In the genomic region with DNA sequence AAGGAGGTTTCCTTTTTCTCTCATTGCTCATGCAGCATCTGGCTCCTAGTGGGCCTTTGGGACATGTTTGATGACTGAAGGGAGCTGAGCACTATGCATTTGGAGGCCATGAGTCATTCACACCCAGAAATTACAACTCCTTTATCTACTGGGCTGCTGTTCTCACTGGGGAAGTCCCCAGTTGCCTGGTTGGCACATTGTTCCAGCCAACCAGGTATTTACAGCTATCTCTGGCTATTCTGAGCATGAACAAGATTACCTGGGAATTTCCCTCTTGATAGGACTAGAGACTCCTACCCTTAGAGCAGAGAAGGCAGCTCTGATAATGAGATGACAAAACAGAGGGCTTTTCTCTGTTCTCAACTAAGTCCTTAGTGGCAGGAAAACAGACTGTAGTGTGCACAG, we compare ENCODE assay signal across 8 cellular contexts.
DNase-seq lines count a peak whose midpoint lies in the region; ATAC-seq and TF ChIP-seq lines count a peak whose summit lies in the region.

No MANE protein-coding gene starts in this region.

- peak; percentile 98 for ATAC-seq in GM21360 (IDR thresholded peaks at IDR 0.05; ENCODE audit: unreplicated experiment)
- ATAC-seq in HG03575 (IDR thresholded peaks at IDR 0.05; ENCODE audit: extremely low read depth, insufficient number of reproducible peaks, low FRiP score, unreplicated experiment): peak; percentile 89
- peak; percentile 98 to 99 for ATAC-seq in natural killer cell treated with Interleukin-12 subunit alpha and Interleukin-12 subunit beta and Interleukin-15 and Interleukin-18, amount 100 ng/mL, for 72 hours

- H3K36me3 ChIP-seq in esophagus muscularis mucosa: no peaks in the 10 kb centered on the region

- no peak overlapping the region for H3K4me3 ChIP-seq in esophagus muscularis mucosa

- H3K27ac Mint-ChIP-seq in activated naive CD8-positive, alpha-beta T cell: peak overlapping the region; percentile 98
- peak overlapping the region; percentile 93 to 97 for H3K27ac Mint-ChIP-seq in natural killer cell treated with Interleukin-12 subunit alpha and Interleukin-12 subunit beta and Interleukin-15 and Interleukin-18, amount 100 ng/mL, for 72 hours

- intact Hi-C loops in esophagus muscularis mucosa (cut with DNase I): no loop called here

- no peak for TF ChIP-seq CTCF in esophagus muscularis mucosa (IDR thresholded peaks at IDR 0.05)

- peak overlapping the region; percentile 53 for H3K4me3 Mint-ChIP-seq in activated naive CD8-positive, alpha-beta T cell
- H3K4me3 Mint-ChIP-seq in natural killer cell treated with Interleukin-12 subunit alpha and Interleukin-12 subunit beta and Interleukin-15 and Interleukin-18, amount 100 ng/mL, for 72 hours: peak overlapping the region; percentile 79

- TF ChIP-seq EP300 in esophagus muscularis mucosa (IDR thresholded peaks at IDR 0.05): no peak

- H3K9me3 ChIP-seq in esophagus muscularis mucosa: no peaks in the 10 kb centered on the region

- H3K27me3 Mint-ChIP-seq in activated naive CD8-positive, alpha-beta T cell: no peaks in the 10 kb centered on the region
- H3K27me3 Mint-ChIP-seq in natural killer cell treated with Interleukin-12 subunit alpha and Interleukin-12 subunit beta and Interleukin-15 and Interleukin-18, amount 100 ng/mL, for 72 hours: no peaks in the 10 kb centered on the region

- no peaks in the 10 kb centered on the region for H3K27me3 ChIP-seq in esophagus muscularis mucosa

- peaks cover 11% of the 10 kb centered on the region for H3K36me3 Mint-ChIP-seq in activated naive CD8-positive, alpha-beta T cell
- H3K36me3 Mint-ChIP-seq in natural killer cell treated with Interleukin-12 subunit alpha and Interleukin-12 subunit beta and Interleukin-15 and Interleukin-18, amount 100 ng/mL, for 72 hours: peaks cover 18% of the 10 kb centered on the region

- no peak overlapping the region for H3K27ac ChIP-seq in esophagus muscularis mucosa (replicated peaks in 1 of 4)

- H3K4me1 Mint-ChIP-seq in activated naive CD8-positive, alpha-beta T cell (ENCODE audit: low read depth): peaks cover 15% of the 10 kb centered on the region
- peaks cover 32 to 33% of the 10 kb centered on the region in 2 donors for H3K4me1 Mint-ChIP-seq in natural killer cell treated with Interleukin-12 subunit alpha and Interleukin-12 subunit beta and Interleukin-15 and Interleukin-18, amount 100 ng/mL, for 72 hours (ENCODE audit: low read depth in 2 of 2)

- H3K4me1 ChIP-seq in esophagus muscularis mucosa: peaks cover 3 to 19% (median 6%) of the 10 kb centered on the region in 4 donors

- H3K9me3 Mint-ChIP-seq in activated naive CD8-positive, alpha-beta T cell (ENCODE audit: low read depth): peaks cover 10% of the 10 kb centered on the region
- H3K9me3 Mint-ChIP-seq in natural killer cell treated with Interleukin-12 subunit alpha and Interleukin-12 subunit beta and Interleukin-15 and Interleukin-18, amount 100 ng/mL, for 72 hours: peaks cover 7% of the 10 kb centered on the region

- DNase-seq in ELR (ENCODE audit: low read depth): peak; percentile 0
- peak; percentile 84 for DNase-seq in natural killer cell treated with Interleukin-12 subunit alpha and Interleukin-12 subunit beta and Interleukin-15 and Interleukin-18, amount 100 ng/mL, for 72 hours (ENCODE audit: low spot score)
- no peak for DNase-seq in epidermal melanocyte (ENCODE audit: insufficient read length, low spot score)
- DNase-seq in esophagus muscularis mucosa (ENCODE audit: extremely low spot score): no peak
- no peak for DNase-seq in NAMALWA (ENCODE audit: low spot score)

- no peak for TF ChIP-seq POLR2A in esophagus muscularis mucosa (IDR thresholded peaks at IDR 0.05; ENCODE audit: low read depth)

Comparison
In these comparisons a context has a peak if more than half of its experiments do, and no peak if none do; other contexts are left out.
1. DNase-seq: peak in ELR (single experiment) and natural killer cell treated with Interleukin-12 subunit alpha and Interleukin-12 subunit beta and Interleukin-15 and Interleukin-18, amount 100 ng/mL, for 72 hours (single experiment); none in epidermal melanocyte (single experiment), esophagus muscularis mucosa (single experiment) and NAMALWA (single experiment).
2. Peak in every context shown above with its lines, with median percentiles within 50 percentile points of each other: ATAC-seq.